In the genomic region with DNA sequence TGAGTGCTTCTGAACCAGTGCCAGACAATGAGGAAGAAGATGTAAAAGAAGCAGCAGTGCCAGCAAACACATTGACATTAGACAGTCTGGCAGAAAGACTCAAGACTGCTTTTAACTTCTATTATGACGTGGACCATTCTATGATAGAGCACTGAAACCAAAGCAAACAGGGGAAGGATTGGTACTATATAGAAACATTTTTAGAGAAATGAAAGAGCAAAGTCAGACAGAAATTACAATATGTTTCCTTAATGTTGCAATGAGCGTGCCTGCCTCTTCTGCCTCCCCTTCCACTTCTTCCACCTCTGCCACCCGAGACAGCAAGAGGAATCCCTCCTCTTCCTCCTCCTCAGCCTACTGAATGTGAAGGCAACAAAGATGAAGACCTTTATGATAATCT, we compare ENCODE assay signal across 11 cellular contexts. TPM values are rescaled to one million over a fixed set of nuclear protein-coding genes. Genes with fewer than 3 reads are reported as not detected.
DNase-seq lines count a peak whose midpoint lies in the region; ATAC-seq lines count a peak whose summit lies in the region.
"Had no signal": no experiment of that assay in that cellular context is flagged by ENCODE, and none has a peak within 500 bp of the region (broad histone marks: within the 10 kb centered on the region; RNA-seq: fewer than 3 reads in every experiment).

No MANE protein-coding gene starts in this region.

- DNase-seq in right cardiac atrium (no peak), NCI-H2171 treated with DMSO at 0.1 percent for 48 hours (lab: John Stamatoyannopoulos, UW) (no peak), kidney tubule cell (ENCODE audit: low spot score) (no peak), NCI-H128 (lab: John Stamatoyannopoulos, UW; ENCODE audit: unreplicated experiment) (no peak)
- no peak for DNase-seq in activated CD4-positive, alpha-beta memory T cell treated with anti-CD3 and anti-CD28 coated beads for 36 hours
- DNase-seq: psoas muscle had no signal

- H3K27me3 ChIP-seq in right cardiac atrium (ENCODE audit: control insufficient read depth, insufficient read depth) = no peaks in the 10 kb centered on the region
- H3K27me3 ChIP-seq: cardiac muscle cell had no signal

- H3K4me1 ChIP-seq in right cardiac atrium (ENCODE audit: control insufficient read depth, insufficient read depth, low read length) = no peaks in the 10 kb centered on the region
- H3K4me1 ChIP-seq: psoas muscle had no signal

- H3K27ac Mint-ChIP-seq in activated CD4-positive, alpha-beta memory T cell treated with anti-CD3 and anti-CD28 coated beads for 36 hours = no peak overlapping the region

- intact Hi-C loops in right cardiac atrium (cut with DNase I) = no loop called here
- intact Hi-C loops in activated CD4-positive, alpha-beta memory T cell treated with anti-CD3 and anti-CD28 coated beads for 36 hours (cut with micrococcal nuclease) = loop anchor here (10.0 kb wide), 1 partner anchor 301 kb away; no protein-coding TSS in a partner anchor

- H3K27me3 Mint-ChIP-seq in activated CD4-positive, alpha-beta memory T cell treated with anti-CD3 and anti-CD28 coated beads for 36 hours = no peaks in the 10 kb centered on the region

- POLR2A ChIA-PET in activated CD4-positive, alpha-beta memory T cell treated with anti-CD3 and anti-CD28 coated beads for 36 hours (lab: Charles Lee) = no interaction called here

- H3K4me3 ChIP-seq in right cardiac atrium (ENCODE audit: low read length) = no peak overlapping the region
- H3K4me3 ChIP-seq: cardiac muscle cell, psoas muscle had no signal

- WGBS in right cardiac atrium = 82% methylated on average over 3 of the region's 3 CpGs

- H3K4me3 Mint-ChIP-seq in activated CD4-positive, alpha-beta memory T cell treated with anti-CD3 and anti-CD28 coated beads for 36 hours = no peak overlapping the region

- peaks cover 8% of the 10 kb centered on the region for H3K36me3 Mint-ChIP-seq in activated CD4-positive, alpha-beta memory T cell treated with anti-CD3 and anti-CD28 coated beads for 36 hours

- no peaks in the 10 kb centered on the region for H3K9me3 Mint-ChIP-seq in activated CD4-positive, alpha-beta memory T cell treated with anti-CD3 and anti-CD28 coated beads for 36 hours

- ATAC-seq in GM18508 (IDR thresholded peaks at IDR 0.05; ENCODE audit: insufficient read depth, unreplicated experiment) (peak; percentile 94), GM21526 (IDR thresholded peaks at IDR 0.05; ENCODE audit: low FRiP score, unreplicated experiment) (peak; percentile 94), HG03280 (IDR thresholded peaks at IDR 0.05; ENCODE audit: unreplicated experiment) (peak; percentile 91), right cardiac atrium (peak; percentile 51 to 74)
- ATAC-seq: psoas muscle had no signal

- CTCF ChIA-PET in activated CD4-positive, alpha-beta memory T cell treated with anti-CD3 and anti-CD28 coated beads for 36 hours (lab: Charles Lee) = no interaction called here

- no peak overlapping the region for H3K27ac ChIP-seq in right cardiac atrium (ENCODE audit: low read length)
- H3K27ac ChIP-seq: cardiac muscle cell, psoas muscle had no signal

- no peaks in the 10 kb centered on the region for H3K4me1 Mint-ChIP-seq in activated CD4-positive, alpha-beta memory T cell treated with anti-CD3 and anti-CD28 coated beads for 36 hours (ENCODE audit: low read depth)

- no peaks in the 10 kb centered on the region for H3K9me3 ChIP-seq in right cardiac atrium (ENCODE audit: control insufficient read depth, low read length)
- H3K9me3 ChIP-seq: psoas muscle had no signal

RNA-seq across cellular contexts. Expression of a gene that starts 39.7 kb away (rescaled TPM):
- total RNA-seq in right cardiac atrium = 10 to 100 TPM in 1 of 4 donors, 1 to 10 TPM in 3; 8.5 to 10.9 (median 8.8) TPM
- polyA plus RNA-seq in right cardiac atrium = 6.0 TPM
- total RNA-seq in activated CD4-positive, alpha-beta memory T cell treated with anti-CD3 and anti-CD28 coated beads for 36 hours = 10 to 100 TPM; 14.4 to 14.6 TPM

RNA-seq across cellular contexts. Expression of a gene that starts 39.8 kb away (rescaled TPM):
- total RNA-seq in right cardiac atrium = 10 to 100 TPM; 18.5 to 22.6 (median 19.6) TPM
- 50.5 TPM for polyA plus RNA-seq in right cardiac atrium
- total RNA-seq in activated CD4-positive, alpha-beta memory T cell treated with anti-CD3 and anti-CD28 coated beads for 36 hours = 1 to 10 TPM; 4.1 to 6.7 TPM

RNA-seq across cellular contexts. Expression of a gene that starts 53.7 kb away (rescaled TPM):
- total RNA-seq in right cardiac atrium = 1 to 10 TPM in 1 of 4 donors, under 1 TPM in 3; 0.31 to 1.5 (median 0.55) TPM
- 0.29 TPM for polyA plus RNA-seq in right cardiac atrium
- total RNA-seq in activated CD4-positive, alpha-beta memory T cell treated with anti-CD3 and anti-CD28 coated beads for 36 hours = under 1 TPM; 0.34 to 0.38 TPM
- total RNA-seq: Daoy had no signal

RNA-seq across cellular contexts. Expression of a gene that starts 58.0 kb away (rescaled TPM):
- total RNA-seq in right cardiac atrium = 10 to 100 TPM in 2 of 4 donors, 1 to 10 TPM in 2; 7.8 to 12.8 (median 9.2) TPM
- polyA plus RNA-seq in right cardiac atrium = 7.3 TPM
- 10 to 100 TPM; 24.9 to 26.0 TPM for total RNA-seq in activated CD4-positive, alpha-beta memory T cell treated with anti-CD3 and anti-CD28 coated beads for 36 hours
